32 cellular contexts compared by ENCODE assay signal in the genomic region with DNA sequence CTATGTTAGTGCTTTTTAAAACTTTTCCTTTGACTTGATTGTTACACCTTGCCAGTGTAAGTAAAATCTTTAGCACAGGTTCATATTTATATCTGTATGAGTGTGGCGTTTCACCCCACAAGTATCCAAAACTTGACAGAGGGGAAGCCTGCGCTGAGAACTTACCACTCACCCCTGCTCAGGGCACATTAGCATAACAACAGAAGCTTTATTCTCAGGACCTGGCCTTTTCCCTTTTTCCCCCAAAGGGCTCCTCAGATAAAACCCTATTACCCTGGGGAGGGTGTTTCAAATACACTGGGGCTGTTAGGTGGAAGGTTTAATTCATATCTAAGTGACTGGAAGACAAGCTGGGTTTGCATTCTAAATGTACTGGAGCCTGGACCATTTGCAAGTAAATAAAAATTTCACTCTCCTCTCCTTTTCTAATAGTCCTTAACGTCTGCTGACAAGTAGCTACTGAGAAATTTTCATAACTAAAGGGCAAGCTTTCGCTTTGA.
"Had no signal": no experiment of that assay in that cellular context is flagged by ENCODE, and none has a peak within 500 bp of the region (broad histone marks: within the 10 kb centered on the region; RNA-seq: fewer than 3 reads in every experiment).

No MANE protein-coding gene starts in this region.

- H3K9me3 Mint-ChIP-seq: activated B cell treated with CpG ODN at 0.5 μM for 24 hours; activated CD8-positive, alpha-beta T cell treated with anti-CD3 and anti-CD28 coated beads for 36 hours; activated naive CD4-positive, alpha-beta T cell treated with anti-CD3 and anti-CD28 coated beads for 36 hours; activated naive CD4-positive, alpha-beta T cell treated with anti-CD3 and anti-CD28 coated beads, Interleukin-2, amount 50 U/mL, for 24 hours; activated naive CD8-positive, alpha-beta T cell treated with anti-CD3 and anti-CD28 coated beads for 36 hours; activated naive CD8-positive, alpha-beta T cell treated with anti-CD3 and anti-CD28 coated beads, Interleukin-2, amount 50 U/mL, for 24 hours; activated T-cell treated with anti-CD3 and anti-CD28 coated beads, Interleukin-2, amount 50 U/mL, for 4 hours; activated T-helper 17 cell treated with anti-CD3 and anti-CD28 coated beads, Interleukin-2, amount 50 U/mL, for 72 hours; effector memory CD8-positive, alpha-beta T cell had no signal

- H3K27ac Mint-ChIP-seq: activated B cell treated with CpG ODN at 0.5 μM for 24 hours; activated CD8-positive, alpha-beta T cell treated with anti-CD3 and anti-CD28 coated beads for 36 hours; activated naive CD4-positive, alpha-beta T cell treated with anti-CD3 and anti-CD28 coated beads for 36 hours; activated naive CD4-positive, alpha-beta T cell treated with anti-CD3 and anti-CD28 coated beads, Interleukin-2, amount 50 U/mL, for 24 hours; activated naive CD8-positive, alpha-beta T cell treated with anti-CD3 and anti-CD28 coated beads for 36 hours; activated naive CD8-positive, alpha-beta T cell treated with anti-CD3 and anti-CD28 coated beads, Interleukin-2, amount 50 U/mL, for 24 hours; activated T-helper 17 cell treated with anti-CD3 and anti-CD28 coated beads, Interleukin-2, amount 50 U/mL, for 72 hours; effector memory CD8-positive, alpha-beta T cell had no signal

- H3K27me3 ChIP-seq: adrenal gland, body of pancreas, esophagus muscularis mucosa, foreskin keratinocyte, gastrocnemius medialis, heart left ventricle had no signal

- H3K9me3 ChIP-seq: adrenal gland, body of pancreas, esophagus muscularis mucosa, gastrocnemius medialis had no signal

- H3K36me3 Mint-ChIP-seq: activated naive CD4-positive, alpha-beta T cell treated with anti-CD3 and anti-CD28 coated beads, Interleukin-2, amount 50 U/mL, for 24 hours; activated naive CD8-positive, alpha-beta T cell treated with anti-CD3 and anti-CD28 coated beads for 36 hours had no signal

- H3K4me1 ChIP-seq: adrenal gland, body of pancreas, esophagus muscularis mucosa, gastrocnemius medialis, heart left ventricle had no signal

- H3K27ac ChIP-seq: adrenal gland, body of pancreas, esophagus muscularis mucosa, foreskin keratinocyte, gastrocnemius medialis, heart left ventricle, VCaP had no signal

- H3K4me3 Mint-ChIP-seq: activated B cell treated with CpG ODN at 0.5 μM for 24 hours; activated CD8-positive, alpha-beta T cell treated with anti-CD3 and anti-CD28 coated beads for 36 hours; activated naive CD4-positive, alpha-beta T cell treated with anti-CD3 and anti-CD28 coated beads for 36 hours; activated naive CD4-positive, alpha-beta T cell treated with anti-CD3 and anti-CD28 coated beads, Interleukin-2, amount 50 U/mL, for 24 hours; activated naive CD8-positive, alpha-beta T cell treated with anti-CD3 and anti-CD28 coated beads for 36 hours; activated naive CD8-positive, alpha-beta T cell treated with anti-CD3 and anti-CD28 coated beads, Interleukin-2, amount 50 U/mL, for 24 hours; activated T-cell treated with anti-CD3 and anti-CD28 coated beads, Interleukin-2, amount 50 U/mL, for 4 hours; activated T-helper 17 cell treated with anti-CD3 and anti-CD28 coated beads, Interleukin-2, amount 50 U/mL, for 72 hours; effector memory CD8-positive, alpha-beta T cell had no signal

- ATAC-seq: activated CD4-positive, CD25-positive, alpha-beta regulatory T cell treated with anti-CD3 and anti-CD28 coated beads, Interleukin-2, amount 50 U/mL, for 24 hours; activated CD8-positive, alpha-beta T cell treated with anti-CD3 and anti-CD28 coated beads for 36 hours; activated naive CD8-positive, alpha-beta T cell treated with anti-CD3 and anti-CD28 coated beads, Interleukin-2, amount 50 U/mL, for 24 hours; activated T-cell treated with anti-CD3 and anti-CD28 coated beads, Interleukin-2, amount 50 U/mL, for 4 hours; activated T-helper 17 cell treated with anti-CD3 and anti-CD28 coated beads, Interleukin-2, amount 50 U/mL, for 72 hours; body of pancreas; effector memory CD8-positive, alpha-beta T cell; foreskin keratinocyte; gastrocnemius medialis; heart left ventricle had no signal

- H3K4me1 Mint-ChIP-seq: activated B cell treated with CpG ODN at 0.5 μM for 24 hours; activated naive CD4-positive, alpha-beta T cell treated with anti-CD3 and anti-CD28 coated beads, Interleukin-2, amount 50 U/mL, for 24 hours; activated naive CD8-positive, alpha-beta T cell treated with anti-CD3 and anti-CD28 coated beads for 36 hours; activated naive CD8-positive, alpha-beta T cell treated with anti-CD3 and anti-CD28 coated beads, Interleukin-2, amount 50 U/mL, for 24 hours; activated T-helper 17 cell treated with anti-CD3 and anti-CD28 coated beads, Interleukin-2, amount 50 U/mL, for 72 hours had no signal

- DNase-seq: activated B cell treated with CpG ODN at 0.5 μM for 24 hours; activated CD4-positive, alpha-beta T cell treated with anti-CD3 and anti-CD28 coated beads for 48 hours; activated CD4-positive, alpha-beta T cell treated with anti-CD3 and anti-CD28 coated beads, Interleukin-2, amount 50 U/mL, for 1 hour; activated CD4-positive, alpha-beta T cell treated with anti-CD3 and anti-CD28 coated beads, Interleukin-2, amount 50 U/mL, for 48 hours; activated CD8-positive, alpha-beta memory T cell treated with anti-CD3 and anti-CD28 coated beads for 24 hours; activated CD8-positive, alpha-beta T cell treated with anti-CD3 and anti-CD28 coated beads for 36 hours; activated effector memory CD4-positive, alpha-beta T cell treated with Interleukin-2 at 50 U/mL for 16 hours; activated gamma-delta T cell treated with Interleukin-2 at 50 U/mL for 16 hours; activated naive CD4-positive, alpha-beta T cell treated with anti-CD3 and anti-CD28 coated beads for 36 hours; activated naive CD8-positive, alpha-beta T cell treated with anti-CD3 and anti-CD28 coated beads for 36 hours; activated naive CD8-positive, alpha-beta T cell treated with anti-CD3 and anti-CD28 coated beads, Interleukin-2, amount 50 U/mL, for 24 hours; activated T-cell treated with anti-CD3 and anti-CD28 coated beads, Interleukin-2, amount 50 U/mL, for 4 hours; adrenal gland; amygdala; aorta; body of pancreas; caudate nucleus; cortex of kidney; dermis blood vessel endothelial cell; effector CD4-positive, alpha-beta T cell; effector memory CD8-positive, alpha-beta T cell; erythroblast; foreskin keratinocyte; gastrocnemius medialis; glutamatergic neuron; heart left ventricle; T-helper 2 cell had no signal
